ENCODE assay signal across 20 cellular contexts in the genomic region with DNA sequence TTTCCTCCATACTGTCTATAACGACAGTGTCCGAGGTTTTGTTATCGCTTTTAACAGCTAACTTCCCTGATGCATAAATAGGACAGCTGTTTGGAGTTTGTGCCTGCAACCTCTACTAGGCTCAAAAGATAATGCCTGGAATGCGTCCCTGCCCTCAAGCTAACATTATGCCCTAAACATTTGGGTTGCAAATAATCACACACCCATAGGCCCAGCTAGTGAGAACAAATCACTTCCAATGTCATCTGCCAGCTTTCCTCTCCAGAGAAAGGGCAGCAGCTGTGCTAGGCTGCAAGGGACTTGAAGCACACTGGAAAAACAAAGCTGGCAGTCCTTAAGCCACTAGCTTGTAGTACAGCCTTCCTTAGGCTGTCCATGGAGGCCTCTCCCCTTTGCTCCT.
"Had no signal": no experiment of that assay in that cellular context is flagged by ENCODE, and none has a peak within 500 bp of the region (broad histone marks: within the 10 kb centered on the region; RNA-seq: fewer than 3 reads in every experiment).

No MANE protein-coding gene starts in this region.

- H3K4me3 ChIP-seq: coronary artery, esophagus squamous epithelium, tibial artery, uterus had no signal

- H3K4me1 ChIP-seq: esophagus squamous epithelium, tibial artery, uterus had no signal

- ATAC-seq: naive thymus-derived CD8-positive, alpha-beta T cell had no signal

- H3K36me3 ChIP-seq: esophagus squamous epithelium, tibial artery, uterus had no signal

- H3K4me1 Mint-ChIP-seq: activated naive CD8-positive, alpha-beta T cell treated with anti-CD3 and anti-CD28 coated beads for 36 hours; central memory CD8-positive, alpha-beta T cell; naive thymus-derived CD8-positive, alpha-beta T cell had no signal

- H3K36me3 Mint-ChIP-seq: activated naive CD8-positive, alpha-beta T cell treated with anti-CD3 and anti-CD28 coated beads for 36 hours; brain; naive thymus-derived CD8-positive, alpha-beta T cell had no signal

- H3K27ac ChIP-seq: coronary artery, esophagus squamous epithelium, tibial artery, uterus had no signal

- H3K4me3 Mint-ChIP-seq: activated naive CD8-positive, alpha-beta T cell treated with anti-CD3 and anti-CD28 coated beads for 36 hours; brain; central memory CD8-positive, alpha-beta T cell; naive thymus-derived CD8-positive, alpha-beta T cell; T-helper 2 cell treated with Interferon-gamma antibody and Interleukin-4, amounts not matched to agents 5 μg/mL and 100 μg/mL, for 36 hours had no signal

- DNase-seq: activated CD4-positive, alpha-beta T cell treated with anti-CD3 and anti-CD28 coated beads, Interleukin-2, amount 50 U/mL, for 1 hour; activated CD4-positive, CD25-positive, alpha-beta regulatory T cell; activated CD8-positive, alpha-beta memory T cell treated with anti-CD3 and anti-CD28 coated beads for 24 hours; activated naive CD8-positive, alpha-beta T cell treated with anti-CD3 and anti-CD28 coated beads for 36 hours; effector CD4-positive, alpha-beta T cell; esophagus squamous epithelium; hypothalamus; mammary epithelial cell; naive thymus-derived CD8-positive, alpha-beta T cell; posterior cingulate gyrus; retina; stimulated activated CD4-positive, alpha-beta T cell treated with anti-CD3 and anti-CD28 coated beads, Interleukin-15, amount 100 ng/mL, for 24 hours; stimulated activated CD4-positive, alpha-beta T cell treated with anti-CD3 and anti-CD28 coated beads, Interleukin-4, amount 100 ng/mL, for 24 hours; stimulated activated naive CD4-positive, alpha-beta T cell; tibial artery; uterus had no signal

- H3K9me3 Mint-ChIP-seq: activated naive CD8-positive, alpha-beta T cell treated with anti-CD3 and anti-CD28 coated beads for 36 hours; brain; T-helper 2 cell treated with Interferon-gamma antibody and Interleukin-4, amounts not matched to agents 5 μg/mL and 100 μg/mL, for 36 hours had no signal

- H3K9me3 ChIP-seq: esophagus squamous epithelium, tibial artery, uterus had no signal

- H3K27ac Mint-ChIP-seq: activated naive CD8-positive, alpha-beta T cell treated with anti-CD3 and anti-CD28 coated beads for 36 hours; naive thymus-derived CD8-positive, alpha-beta T cell; T-helper 2 cell treated with Interferon-gamma antibody and Interleukin-4, amounts not matched to agents 5 μg/mL and 100 μg/mL, for 36 hours had no signal

- H3K27me3 Mint-ChIP-seq: activated naive CD8-positive, alpha-beta T cell treated with anti-CD3 and anti-CD28 coated beads for 36 hours; brain; central memory CD8-positive, alpha-beta T cell had no signal

- H3K27me3 ChIP-seq: esophagus squamous epithelium, tibial artery, uterus had no signal
